In genomic region chr6:108242721-108243120, GRCh38 we compare ENCODE assay signal across 15 cellular contexts. TPM values are rescaled to one million over a fixed set of nuclear protein-coding genes. Genes with fewer than 3 reads are reported as not detected.
DNase-seq lines count a peak whose midpoint lies in the region; ATAC-seq and TF ChIP-seq lines count a peak whose summit lies in the region.
"Had no signal": no experiment of that assay in that cellular context is flagged by ENCODE, and none has a peak within 500 bp of the region (broad histone marks: within the 10 kb centered on the region; RNA-seq: fewer than 3 reads in every experiment).

No MANE protein-coding gene starts in this region.

- H3K4me3 ChIP-seq in astrocyte of the spinal cord (ENCODE audit: low read depth, low read length): no peak overlapping the region
- H3K4me3 ChIP-seq: A549, GM23248 had no signal

- no peak for ATAC-seq in HG02970 (IDR thresholded peaks at IDR 0.05; ENCODE audit: low FRiP score, unreplicated experiment)
- ATAC-seq: A549 had no signal

- in situ Hi-C loops in astrocyte of the spinal cord (cut with HindIII; ENCODE audit: low sequenced_read_pairs): no loop called here

- DNase-seq in RPMI7951 (ENCODE audit: low read depth): peak; percentile 5
- peak; percentile 46 for DNase-seq in astrocyte of the spinal cord (ENCODE audit: low read depth, low spot score)
- peak; percentile 11 for DNase-seq in iris pigment epithelial cell (ENCODE audit: low read depth)
- DNase-seq in NCI-H2107 (lab: John Stamatoyannopoulos, UW): no peak
- DNase-seq in A172 (ENCODE audit: low spot score): no peak
- no peak for DNase-seq in NCI-H2227 treated with DMSO at 0.1 percent for 48 hours (lab: John Stamatoyannopoulos, UW)
- DNase-seq: AML-193; Caco-2; CD4-positive, alpha-beta T cell; GM23248; HCEC 1CT; IMR-90; KBM-7 had no signal

- no peak for TF ChIP-seq CTCF in astrocyte of the spinal cord (IDR thresholded peaks at IDR 0.05; ENCODE audit: low read depth, low read length)

RNA-seq across cellular contexts. Expression of gene SNX3, which starts 18.1 kb away (rescaled TPM):
- 284 and 359 TPM in 2 replicates for total RNA-seq in RPMI7951 (2014; rRNA removed; shearing (Covaris generic))
- 251 and 274 TPM in 2 replicates for total RNA-seq in A172 (2014; rRNA removed; shearing (Covaris generic))

RNA-seq across cellular contexts. Expression of gene AFG1L, which starts 52.1 kb away (rescaled TPM):
- 4.0 and 4.4 TPM in 2 replicates for total RNA-seq in RPMI7951 (2014; rRNA removed; shearing (Covaris generic))
- total RNA-seq in A172 (2014; rRNA removed; shearing (Covaris generic)): 4.5 and 6.6 TPM in 2 replicates

Comparison
In these comparisons a context has a peak if more than half of its experiments do, and no peak if none do; other contexts are left out.
1. DNase-seq: peak in RPMI7951 (single experiment), astrocyte of the spinal cord (single experiment) and iris pigment epithelial cell (single experiment); none in NCI-H2107 (single experiment), A172 (single experiment) and NCI-H2227 treated with DMSO at 0.1 percent for 48 hours (single experiment).